14 cellular contexts compared by ENCODE assay signal in genomic region chr11:5343474-5344335, GRCh38. TPM values are rescaled to one million over a fixed set of nuclear protein-coding genes. Genes with fewer than 3 reads are reported as not detected.
"Had no signal": no experiment of that assay in that cellular context is flagged by ENCODE, and none has a peak within 500 bp of the region (broad histone marks: within the 10 kb centered on the region; RNA-seq: fewer than 3 reads in every experiment).

Gene OR51B5 (minus strand): TSS chr11:5343524. CDS start chr11:5343524, 0 bp downstream.

- FAIRE-seq: endothelial cell of umbilical vein, TTC549 had no signal

- H3K27ac ChIP-seq: gastrocnemius medialis, ovary had no signal

- ATAC-seq: activated naive CD4-positive, alpha-beta T cell treated with anti-CD3 and anti-CD28 coated beads, Interleukin-2, amount 50 U/mL, for 72 hours; gastrocnemius medialis had no signal

- H3K4me3 Mint-ChIP-seq: neural crest cell had no signal

- H3K9me3 ChIP-seq: gastrocnemius medialis, ovary had no signal

- H3K27ac Mint-ChIP-seq: activated naive CD4-positive, alpha-beta T cell treated with anti-CD3 and anti-CD28 coated beads, Interleukin-2, amount 50 U/mL, for 72 hours had no signal

- DNase-seq: activated CD4-positive, alpha-beta T cell treated with anti-CD3 and anti-CD28 coated beads, Interleukin-2, amount 50 U/mL, for 1 hour; activated effector memory CD4-positive, alpha-beta T cell treated with anti-CD3 and anti-CD28 coated beads, Interleukin-2, amount 50 U/mL, for 16 hours; amygdala; gastrocnemius medialis; ovary; stimulated activated CD4-positive, alpha-beta T cell treated with anti-CD3 and anti-CD28 coated beads, Interleukin-12 subunit alpha, Interleukin-12 subunit beta, amount 100 ng/mL, for 4 hours; stimulated activated naive CD4-positive, alpha-beta T cell treated with Interleukin-2 at 50 U/mL for 16 hours; T-helper 2 cell had no signal

- H3K4me1 ChIP-seq: gastrocnemius medialis had no signal

- H3K9me3 Mint-ChIP-seq: activated naive CD4-positive, alpha-beta T cell treated with anti-CD3 and anti-CD28 coated beads, Interleukin-2, amount 50 U/mL, for 72 hours; neural crest cell had no signal

- H3K36me3 Mint-ChIP-seq: activated naive CD4-positive, alpha-beta T cell treated with anti-CD3 and anti-CD28 coated beads, Interleukin-2, amount 50 U/mL, for 72 hours had no signal

- H3K4me3 ChIP-seq: gastrocnemius medialis, ovary had no signal

- H3K36me3 ChIP-seq: gastrocnemius medialis, ovary had no signal

- H3K27me3 ChIP-seq: gastrocnemius medialis, ovary had no signal

- H3K4me1 Mint-ChIP-seq: neural crest cell had no signal

RNA-seq across cellular contexts. Expression of gene OR51B5, which starts in this region (rescaled TPM):
- total RNA-seq: endothelial cell of umbilical vein, gastrocnemius medialis, kidney epithelial cell had no signal
- polyA plus RNA-seq: liver had no signal
